ENCODE assay signal across 1 cellular context in the genomic region with DNA sequence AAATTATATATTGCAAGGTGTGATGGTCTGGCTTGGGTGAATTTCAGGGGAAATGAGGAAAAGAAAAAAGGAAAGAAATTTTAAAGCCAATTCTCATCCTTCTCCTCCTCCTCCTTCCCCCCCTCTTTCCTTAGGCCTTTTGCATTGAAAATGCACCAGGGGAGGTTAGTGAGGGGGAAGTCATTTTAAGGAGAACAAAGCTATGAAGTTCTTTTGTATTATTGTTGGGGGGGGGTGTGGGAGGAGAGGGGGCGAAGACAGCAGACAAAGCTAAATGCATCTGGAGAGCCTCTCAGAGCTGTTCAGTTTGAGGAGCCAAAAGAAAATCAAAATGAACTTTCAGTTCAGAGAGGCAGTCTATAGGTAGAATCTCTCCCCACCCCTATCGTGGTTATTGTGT.
TF ChIP-seq lines count a peak whose summit lies in the region.

No MANE protein-coding gene starts in this region.

TF ChIP-seq in HEK293, 187 proteins besides CTCF, POLR2A, EP300 and RAD21:
- no peak for TF ChIP-seq ZNF138 (tag by site-specific recombination; IDR thresholded peaks at IDR 0.05; ENCODE audit: borderline replicate concordance)
- TF ChIP-seq ZFHX2 (tag by site-specific recombination; conservative IDR thresholded peaks at IDR 0.05) = peak; percentile 69
- peak; percentile 66 for TF ChIP-seq ZNF398 (tag by site-specific recombination; IDR thresholded peaks at IDR 0.05)
- peak; percentile 82 for TF ChIP-seq EGR2 (tag by site-specific recombination; IDR thresholded peaks at IDR 0.05; ENCODE audit: low read depth)
- TF ChIP-seq, protein P1, sequence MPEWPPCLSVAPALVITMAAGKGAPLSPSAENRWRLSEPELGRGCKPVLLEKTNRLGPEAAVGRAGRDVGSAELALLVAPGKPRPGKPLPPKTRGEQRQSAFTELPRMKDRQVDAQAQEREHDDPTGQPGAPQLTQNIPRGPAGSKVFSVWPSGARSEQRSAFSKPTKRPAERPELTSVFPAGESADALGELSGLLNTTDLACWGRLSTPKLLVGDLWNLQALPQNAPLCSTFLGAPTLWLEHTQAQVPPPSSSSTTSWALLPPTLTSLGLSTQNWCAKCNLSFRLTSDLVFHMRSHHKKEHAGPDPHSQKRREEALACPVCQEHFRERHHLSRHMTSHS (tag by site-specific recombination; IDR thresholded peaks at IDR 0.05) = no peak
